Comparison of ENCODE assay signal across 8 cellular contexts in genomic region chr22:23137905-23138520, GRCh38. TPM values are rescaled to one million over a fixed set of nuclear protein-coding genes. Genes with fewer than 3 reads are reported as not detected.
DNase-seq lines count a peak whose midpoint lies in the region; ATAC-seq and TF ChIP-seq lines count a peak whose summit lies in the region.

No MANE protein-coding gene starts in this region.

- no peak overlapping the region for H3K4me3 Mint-ChIP-seq in activated CD4-positive, alpha-beta memory T cell treated with anti-CD3 and anti-CD28 coated beads for 36 hours

- no peaks in the 10 kb centered on the region for H3K27me3 ChIP-seq in esophagus muscularis mucosa

- no peak for TF ChIP-seq CTCF in GM13976 (IDR thresholded peaks at IDR 0.05; ENCODE audit: borderline replicate concordance, control extremely low read depth, extremely low read depth, insufficient read depth, missing control alignments)
- TF ChIP-seq CTCF in esophagus muscularis mucosa (IDR thresholded peaks at IDR 0.05) = no peak

- H3K27ac Mint-ChIP-seq in activated CD4-positive, alpha-beta memory T cell treated with anti-CD3 and anti-CD28 coated beads for 36 hours = peak overlapping the region; percentile 92

- no peaks in the 10 kb centered on the region for H3K9me3 Mint-ChIP-seq in activated CD4-positive, alpha-beta memory T cell treated with anti-CD3 and anti-CD28 coated beads for 36 hours

- POLR2A ChIA-PET in activated CD4-positive, alpha-beta memory T cell treated with anti-CD3 and anti-CD28 coated beads for 36 hours (lab: Charles Lee) = no interaction called here

- H3K4me1 ChIP-seq in esophagus muscularis mucosa = peaks cover 12 to 19% (median 15%) of the 10 kb centered on the region in 4 donors

- H3K4me3 ChIP-seq in esophagus muscularis mucosa = no peak overlapping the region

- H3K27me3 Mint-ChIP-seq in activated CD4-positive, alpha-beta memory T cell treated with anti-CD3 and anti-CD28 coated beads for 36 hours = no peaks in the 10 kb centered on the region

- H3K36me3 Mint-ChIP-seq in activated CD4-positive, alpha-beta memory T cell treated with anti-CD3 and anti-CD28 coated beads for 36 hours = no peaks in the 10 kb centered on the region

- H3K9me3 ChIP-seq in esophagus muscularis mucosa = no peaks in the 10 kb centered on the region

- in situ Hi-C loops in GM13976 (cut with MboI; ENCODE audit: low sequenced_read_pairs, unreplicated experiment) = loop anchor here (10.0 kb wide), 1 partner anchor 363 kb away; no protein-coding TSS in a partner anchor

- DNase-seq in GM13976 (ENCODE audit: low spot score) (peak; percentile 69), medulla oblongata (ENCODE audit: extremely low spot score) (peak; percentile 76), NCI-H146 (lab: John Stamatoyannopoulos, UW) (no peak), esophagus muscularis mucosa (ENCODE audit: extremely low spot score) (no peak), OCI-M2 (lab: John Stamatoyannopoulos, UW; ENCODE audit: unreplicated experiment) (no peak)
- DNase-seq in activated CD4-positive, alpha-beta memory T cell treated with anti-CD3 and anti-CD28 coated beads for 36 hours = peak; percentile 61

- intact Hi-C loops in activated CD4-positive, alpha-beta memory T cell treated with anti-CD3 and anti-CD28 coated beads for 36 hours (cut with micrococcal nuclease) = no loop called here
- intact Hi-C loops in esophagus muscularis mucosa (cut with DNase I) = no loop called here

- H3K36me3 ChIP-seq in esophagus muscularis mucosa = no peaks in the 10 kb centered on the region

- H3K4me1 Mint-ChIP-seq in activated CD4-positive, alpha-beta memory T cell treated with anti-CD3 and anti-CD28 coated beads for 36 hours (ENCODE audit: low read depth) = peaks cover 48% of the 10 kb centered on the region

- CTCF ChIA-PET in activated CD4-positive, alpha-beta memory T cell treated with anti-CD3 and anti-CD28 coated beads for 36 hours (lab: Charles Lee) = interaction anchor here (0.8 to 1.9 kb wide), 6 partner anchors 10 to 183 kb away, joined by 3 to 13 read pairs (median 6); no protein-coding TSS in a partner anchor

- no peak overlapping the region for H3K27ac ChIP-seq in esophagus muscularis mucosa (replicated peaks in 1 of 4)

- TF ChIP-seq POLR2A in esophagus muscularis mucosa (IDR thresholded peaks at IDR 0.05; ENCODE audit: low read depth) = no peak

- ATAC-seq in HG03097 (IDR thresholded peaks at IDR 0.05; ENCODE audit: low FRiP score, unreplicated experiment) (peak; percentile 36), GM19328 (IDR thresholded peaks at IDR 0.05; ENCODE audit: unreplicated experiment) (no peak)

- no peak for TF ChIP-seq EP300 in esophagus muscularis mucosa (IDR thresholded peaks at IDR 0.05)

- 59% methylated on average over 4 of the region's 4 CpGs for WGBS in esophagus muscularis mucosa

RNA-seq across cellular contexts. Expression of gene RSPH14, which starts 3.8 kb away (rescaled TPM):
- total RNA-seq in activated CD4-positive, alpha-beta memory T cell treated with anti-CD3 and anti-CD28 coated beads for 36 hours = under 1 TPM in 1 of 2 experiments, not detected in 1; 0.46 TPM
- under 1 TPM in 2 of 4 donors, not detected in 2; 0.33 to 0.80 TPM for total RNA-seq in esophagus muscularis mucosa

RNA-seq across cellular contexts. Expression of gene RAB36, which starts 7.3 kb away (rescaled TPM):
- total RNA-seq in activated CD4-positive, alpha-beta memory T cell treated with anti-CD3 and anti-CD28 coated beads for 36 hours = under 1 TPM; 0.31 to 0.46 TPM
- total RNA-seq in esophagus muscularis mucosa = 10 to 100 TPM in 1 of 4 donors, 1 to 10 TPM in 3; 5.0 to 10.8 (median 8.2) TPM

RNA-seq across cellular contexts. Expression of gene BCR, which starts 42.3 kb away (rescaled TPM):
- total RNA-seq in activated CD4-positive, alpha-beta memory T cell treated with anti-CD3 and anti-CD28 coated beads for 36 hours = 10 to 100 TPM; 60.4 to 69.0 TPM
- 10 to 100 TPM; 35.7 to 58.5 (median 48.0) TPM for total RNA-seq in esophagus muscularis mucosa

Comparison
In these comparisons a context has a peak if more than half of its experiments do, and no peak if none do; other contexts are left out.
1. DNase-seq: peak in GM13976 (single experiment), activated CD4-positive, alpha-beta memory T cell treated with anti-CD3 and anti-CD28 coated beads for 36 hours (single experiment) and medulla oblongata (single experiment); none in NCI-H146 (single experiment), esophagus muscularis mucosa (single experiment) and OCI-M2 (single experiment).
2. RNA of gene RAB36, which starts 7.3 kb away (total RNA-seq): 5.0 to 10.8 TPM in esophagus muscularis mucosa; 0.31 to 0.46 TPM in activated CD4-positive, alpha-beta memory T cell treated with anti-CD3 and anti-CD28 coated beads for 36 hours; every median in the first group is over 4 times any median in the second.